Comparison of ENCODE assay signal across 13 cellular contexts in the genomic region with DNA sequence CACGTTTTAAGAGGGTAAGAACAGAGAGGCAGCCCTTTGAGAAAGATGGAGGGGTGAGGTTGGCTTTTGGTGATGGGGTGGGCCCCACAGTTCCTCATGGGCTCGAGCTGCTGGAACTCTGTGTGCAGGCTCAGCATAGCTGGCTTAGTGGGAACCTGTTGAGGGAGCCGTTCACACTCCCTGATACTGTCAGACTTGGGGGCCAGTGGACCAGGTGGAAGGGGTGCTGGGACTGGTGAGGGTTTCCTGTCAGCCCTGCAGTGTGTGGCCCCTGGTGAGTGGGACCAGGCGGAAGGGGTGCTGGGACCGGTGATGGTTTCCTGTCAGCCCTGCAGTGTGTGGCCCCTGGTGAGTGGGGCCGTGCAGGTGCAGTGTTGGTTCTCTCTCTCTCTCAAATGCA. TPM values are rescaled to one million over a fixed set of nuclear protein-coding genes. Genes with fewer than 3 reads are reported as not detected.
DNase-seq lines count a peak whose midpoint lies in the region; ATAC-seq, FAIRE-seq and TF ChIP-seq lines count a peak whose summit lies in the region.
"Had no signal": no experiment of that assay in that cellular context is flagged by ENCODE, and none has a peak within 500 bp of the region (broad histone marks: within the 10 kb centered on the region; RNA-seq: fewer than 3 reads in every experiment).

No MANE protein-coding gene starts in this region.

- TF ChIP-seq CTCF in RWPE1 (conservative IDR thresholded peaks at IDR 0.05; ENCODE audit: low read depth) (no peak), GM12878 (IDR thresholded peaks at IDR 0.05 in 2 of 3, conservative IDR thresholded peaks at IDR 0.05 in 1 of 3; ENCODE audit: control insufficient read depth in 2 of 3, extremely low read depth in 1 of 3, insufficient read depth in 1 of 3, low read depth in 3 of 3, low read length in 3 of 3) (no peak), neural progenitor cell (IDR thresholded peaks at IDR 0.05) (no peak)

- SMC1A ChIA-PET in GM12878 (lab: Charles Lee; ENCODE audit: uncharacterized antibody, unreplicated experiment): interaction anchor here (1.5 to 1.8 kb wide), 3 partner anchors 14 to 30 kb away, joined by 3 to 7 read pairs (median 5); no protein-coding TSS in a partner anchor

- TF ChIP-seq RAD21 in GM12878 (IDR thresholded peaks at IDR 0.05; ENCODE audit: insufficient read depth, low read depth, low read length): no peak

- BruUV-seq in GM12878 (replicated peaks; lab: Mats Ljungman, UMichigan): no TSS peak

- DNase-seq in GM12891 (ENCODE audit: insufficient read length, low spot score) (peak; percentile 54), RWPE1 (ENCODE audit: low spot score) (no peak), GM12878 (ENCODE audit: low read depth, low spot score) (no peak), neural progenitor cell (ENCODE audit: low spot score) (no peak), 8988T (no peak), pons (ENCODE audit: low spot score) (no peak)
- DNase-seq: hippocampal formation, Karpas-422, NCI-H510A had no signal

- H3K4me2 ChIP-seq in GM12878 (ENCODE audit: control insufficient read depth, insufficient read depth) (no peak overlapping the region), neural progenitor cell (no peak overlapping the region)

- intact Hi-C loops in GM12878 (cut with micrococcal nuclease; ENCODE audit: unreplicated experiment): no loop called here

- CTCF ChIA-PET in RWPE1 (lab: Yijun Ruan, JAX) (interaction anchor here (0.7 kb wide), 1 partner anchor 46 kb away, joined by 4 read pairs; no protein-coding TSS in a partner anchor), GM12878 (lab: Yijun Ruan, JAX) (interaction anchor here (1.1 to 1.7 kb wide), 3 partner anchors 8 to 103 kb away, joined by 3 to 5 read pairs (median 4); no protein-coding TSS in a partner anchor)

- FAIRE-seq in GM12891 (lab: Jason Lieb, UNC) (peak; percentile 88), GM12878 (lab: Jason Lieb, UNC) (no peak)

- TF ChIP-seq POLR2A in GM12891 (IDR thresholded peaks at IDR 0.05; ENCODE audit: low read depth, low read length) (no peak), GM12878 (IDR thresholded peaks at IDR 0.05; ENCODE audit: low read depth, low read length) (no peak)

- H3K9me3 Mint-ChIP-seq in neural progenitor cell: no peaks in the 10 kb centered on the region

- H3K79me2 ChIP-seq in GM12878 (ENCODE audit: control insufficient read depth, insufficient read depth, low read length): peaks cover 3% of the 10 kb centered on the region
- H3K79me2 ChIP-seq in neural progenitor cell (ENCODE audit: low read depth): peaks cover 8% of the 10 kb centered on the region

- peaks cover 49% of the 10 kb centered on the region for H3K4me1 Mint-ChIP-seq in neural progenitor cell

- H3K4me1 ChIP-seq in GM12878 (ENCODE audit: control insufficient read depth, insufficient read depth, low read length) (peaks cover 10% of the 10 kb centered on the region), neural progenitor cell (no peaks in the 10 kb centered on the region)

- H3K27ac ChIP-seq in RWPE1: peak overlapping the region; percentile 29
- H3K27ac ChIP-seq in GM12878 (ENCODE audit: control insufficient read depth, insufficient read depth): peak overlapping the region; percentile 20; the same call in 1 of the 2 replicates
- no peak overlapping the region for H3K27ac ChIP-seq in neural progenitor cell

- no peak overlapping the region for H3K4me3 Mint-ChIP-seq in neural progenitor cell

- no peaks in the 10 kb centered on the region for H3F3A ChIP-seq in neural progenitor cell (ENCODE audit: low read depth)

- H3K27ac Mint-ChIP-seq in neural progenitor cell: peak overlapping the region; percentile 58

- in situ Hi-C loops in GM12878 (cut with MboI): no loop called here

- H3K27me3 ChIP-seq in GM12878 (replicated peaks in 1 of 2; ENCODE audit: control insufficient read depth in 2 of 2, insufficient read depth in 2 of 2, low read length in 1 of 2): no peaks in the 10 kb centered on the region
- no peaks in the 10 kb centered on the region for H3K27me3 ChIP-seq in neural progenitor cell

- H3K9me3 ChIP-seq in GM12878 (replicated peaks; ENCODE audit: control insufficient read depth, insufficient read depth, low read length): no peaks in the 10 kb centered on the region
- H3K9me3 ChIP-seq in neural progenitor cell (ENCODE audit: low read depth): no peaks in the 10 kb centered on the region

- peaks cover 8% of the 10 kb centered on the region for H3K27me3 Mint-ChIP-seq in neural progenitor cell (ENCODE audit: insufficient read depth, low read depth)

- H3K36me3 ChIP-seq in GM12878 (ENCODE audit: control insufficient read depth in 2 of 2, insufficient read depth in 2 of 2, low read length in 1 of 2) (peaks cover 8 to 18% of the 10 kb centered on the region in 2 experiments; a peak in 3 of 4 replicates), neural progenitor cell (no peaks in the 10 kb centered on the region)

- H4K20me1 ChIP-seq in GM12878 (ENCODE audit: control insufficient read depth, insufficient read depth) (no peaks in the 10 kb centered on the region), neural progenitor cell (ENCODE audit: low read depth) (peaks cover 11% of the 10 kb centered on the region)

- ATAC-seq in GM12878: no peak
- no peak for ATAC-seq in HG03520 (IDR thresholded peaks at IDR 0.05; ENCODE audit: unreplicated experiment)
- ATAC-seq in HG02642 (IDR thresholded peaks at IDR 0.05; ENCODE audit: poor library complexity, unreplicated experiment): no peak

- RAD21 ChIA-PET in GM12878 (lab: Charles Lee; ENCODE audit: unreplicated experiment): interaction anchor here (0.9 to 1.3 kb wide), 2 partner anchors 19 to 21 kb away, joined by 4 read pairs; no protein-coding TSS in a partner anchor

- no peak for TF ChIP-seq EP300 in GM12878 (IDR thresholded peaks at IDR 0.05; ENCODE audit: borderline replicate concordance in 1 of 2, control insufficient read depth in 1 of 2, low read depth in 2 of 2, low read length in 2 of 2)

- H2AFZ ChIP-seq in GM12878 (ENCODE audit: control insufficient read depth, low read depth, low read length): no peak overlapping the region
- no peak overlapping the region for H2AFZ ChIP-seq in neural progenitor cell (replicated peaks)

- H3K4me3 ChIP-seq in GM12878 (no peak overlapping the region), neural progenitor cell (no peak overlapping the region)

- POLR2A ChIA-PET in RWPE1 (lab: Yijun Ruan, JAX; ENCODE audit: low non-redundant PET): no interaction called here
- POLR2A ChIA-PET in GM12878 (lab: Charles Lee): no interaction called here

- WGBS in GM12878 (ENCODE audit: insufficient coverage, insufficient replicate concordance, low lambda C conversion rate, missing lambda C conversion rate): 47% methylated on average over 6 of the region's 6 CpGs

- H3K9ac ChIP-seq in GM12878 (ENCODE audit: control insufficient read depth, insufficient read depth, low read length) (0 out of 2 replicates have a peak overlapping the region, but pooled peaks have one; percentile 19), neural progenitor cell (no peak overlapping the region)

- H3K36me3 Mint-ChIP-seq in neural progenitor cell: peaks cover 20% of the 10 kb centered on the region

TF ChIP-seq in GM12891, 5 proteins besides CTCF, POLR2A, EP300 and RAD21:
- TF ChIP-seq POU2F2 (IDR thresholded peaks at IDR 0.05; ENCODE audit: low read depth, low read length) (no peak), TAF1 (IDR thresholded peaks at IDR 0.05; ENCODE audit: low read depth, low read length) (no peak), POLR2AphosphoS5 (IDR thresholded peaks at IDR 0.05; ENCODE audit: low read depth, low read length) (no peak), SPI1 (IDR thresholded peaks at IDR 0.05; ENCODE audit: low read depth, low read length) (no peak), PAX5 (IDR thresholded peaks at IDR 0.05; ENCODE audit: insufficient read depth, low read length, severe bottlenecking) (no peak)

TF ChIP-seq in GM12878, 131 proteins besides CTCF, POLR2A, EP300 and RAD21:
- TF ChIP-seq GABPA (IDR thresholded peaks at IDR 0.05; ENCODE audit: low read depth): peak; percentile 53; the same call in 1 of the 2 replicates
- no peak for TF ChIP-seq KDM1A (IDR thresholded peaks at IDR 0.05; ENCODE audit: borderline replicate concordance)
- TF ChIP-seq, protein P1, sequence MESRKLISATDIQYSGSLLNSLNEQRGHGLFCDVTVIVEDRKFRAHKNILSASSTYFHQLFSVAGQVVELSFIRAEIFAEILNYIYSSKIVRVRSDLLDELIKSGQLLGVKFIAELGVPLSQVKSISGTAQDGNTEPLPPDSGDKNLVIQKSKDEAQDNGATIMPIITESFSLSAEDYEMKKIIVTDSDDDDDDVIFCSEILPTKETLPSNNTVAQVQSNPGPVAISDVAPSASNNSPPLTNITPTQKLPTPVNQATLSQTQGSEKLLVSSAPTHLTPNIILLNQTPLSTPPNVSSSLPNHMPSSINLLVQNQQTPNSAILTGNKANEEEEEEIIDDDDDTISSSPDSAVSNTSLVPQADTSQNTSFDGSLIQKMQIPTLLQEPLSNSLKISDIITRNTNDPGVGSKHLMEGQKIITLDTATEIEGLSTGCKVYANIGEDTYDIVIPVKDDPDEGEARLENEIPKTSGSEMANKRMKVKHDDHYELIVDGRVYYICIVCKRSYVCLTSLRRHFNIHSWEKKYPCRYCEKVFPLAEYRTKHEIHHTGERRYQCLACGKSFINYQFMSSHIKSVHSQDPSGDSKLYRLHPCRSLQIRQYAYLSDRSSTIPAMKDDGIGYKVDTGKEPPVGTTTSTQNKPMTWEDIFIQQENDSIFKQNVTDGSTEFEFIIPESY (IDR thresholded peaks at IDR 0.05): no peak
- TF ChIP-seq IRF4 (IDR thresholded peaks at IDR 0.05; ENCODE audit: low read depth, low read length): no peak

RNA-seq across cellular contexts. Expression of a gene that starts 45.1 kb away (rescaled TPM):
- polyA plus RNA-seq in GM12891 (2012; ENCODE audit: low read depth, missing spikeins): 0.04 TPM
- not detected in 2 replicates for total RNA-seq in GM12878 (2013; cell fraction: nucleolus; rRNA removed)
- total RNA-seq in GM12878 (2014; rRNA removed) (not detected in 2 replicates), GM12878 (2014; rRNA removed; fragmentation: Illumina TruSeq; extraction: Trizol) (not detected in 2 replicates), GM12878 (2021) (not detected in 2 replicates), neural progenitor cell (ENCODE audit: low replicate concordance) (not detected in 2 replicates)
- 0.08 TPM for polyA plus RNA-seq in GM12878 (2011; ENCODE audit: low read depth)
- polyA plus RNA-seq in GM12878 (2011; rRNA removed) (not detected in 2 replicates), GM12878 (2014; fragmentation: Illumina TruSeq; extraction: Trizol) (not detected in 2 replicates), GM12878 (2014; fragmentation: Nextera tagmentation; extraction: Ambion mirVana) (not detected), GM12878 (2014; rRNA removed) (not detected in 2 replicates), GM12878 (2016; fragmentation: Nextera tagmentation; extraction: Ambion mirVana) (under 1 TPM in 1 of 2 experiments, not detected in 1; 0.06 TPM)
- polyA plus RNA-seq in GM12878 (2011; cell fraction: cytosol; rRNA removed): not detected in 2 replicates
- not detected in 2 replicates for polyA plus RNA-seq in GM12878 (2011; cell fraction: nucleus; rRNA removed)
- 0.03 and 0.11 TPM in 2 replicates for polyA plus RNA-seq in GM12878 (2012)
- not detected in 2 replicates for polyA minus RNA-seq in GM12878 (2011; rRNA and poly(A)+ RNA removed)
- polyA minus RNA-seq in GM12878 (2011; cell fraction: cytosol; rRNA and poly(A)+ RNA removed): not detected in 2 replicates
- polyA minus RNA-seq in GM12878 (2011; cell fraction: nucleus; rRNA and poly(A)+ RNA removed): not detected in 2 replicates
- total RNA-seq: Daoy, myocyte had no signal
